Comparison of ENCODE assay signal across 14 cellular contexts in the genomic region with DNA sequence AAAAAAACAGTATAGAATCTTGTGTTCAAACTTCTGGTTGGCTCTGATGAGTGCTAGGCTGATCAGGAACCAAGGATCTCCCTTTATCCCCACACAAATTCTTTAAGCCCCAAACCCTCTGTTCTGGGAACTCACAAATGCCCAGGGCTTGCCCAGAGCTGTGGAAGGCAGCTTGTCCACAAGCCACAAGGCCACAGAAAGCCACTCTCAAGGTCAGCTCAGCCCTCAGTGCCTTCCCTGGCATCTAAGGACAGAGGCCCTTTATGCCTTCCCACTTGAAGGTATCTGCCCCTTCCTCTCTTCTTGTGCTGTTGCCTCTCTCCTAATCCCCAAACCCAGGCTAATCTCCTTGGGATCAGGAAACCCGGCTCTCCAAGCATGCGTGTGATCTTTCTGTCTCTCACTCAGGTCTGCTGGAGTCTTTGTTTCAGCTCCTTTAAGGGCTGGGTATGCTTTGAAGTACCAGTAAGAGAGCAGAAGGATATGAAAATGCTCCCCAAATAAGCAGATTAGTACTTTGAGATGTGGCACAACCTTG.
DNase-seq lines count a peak whose midpoint lies in the region; FAIRE-seq and TF ChIP-seq lines count a peak whose summit lies in the region.
"Had no signal": no experiment of that assay in that cellular context is flagged by ENCODE, and none has a peak within 500 bp of the region (broad histone marks: within the 10 kb centered on the region; RNA-seq: fewer than 3 reads in every experiment).

No MANE protein-coding gene starts in this region.

- H4K20me1 ChIP-seq in keratinocyte (ENCODE audit: control insufficient read depth, extremely low read depth, insufficient read depth, low read length) (no peaks in the 10 kb centered on the region), neural progenitor cell (ENCODE audit: low read depth) (no peaks in the 10 kb centered on the region)
- H4K20me1 ChIP-seq: BLaER1 had no signal

- H3K9me3 Mint-ChIP-seq in neural progenitor cell, result peaks cover 11% of the 10 kb centered on the region
- H3K9me3 Mint-ChIP-seq in Calu3 (ENCODE audit: low read depth, unreplicated experiment), result peaks cover 9% of the 10 kb centered on the region
- H3K9me3 Mint-ChIP-seq: CD4-positive, alpha-beta T cell had no signal

- FAIRE-seq in keratinocyte (lab: Jason Lieb, UNC), result peak; percentile 17
- FAIRE-seq: H54 had no signal

- H3K9me3 ChIP-seq in WERI-Rb-1 (ENCODE audit: severe bottlenecking), result no peaks in the 10 kb centered on the region
- H3K9me3 ChIP-seq in keratinocyte (ENCODE audit: control insufficient read depth, low read depth, low read length), result peaks cover 3% of the 10 kb centered on the region
- no peaks in the 10 kb centered on the region for H3K9me3 ChIP-seq in neural progenitor cell (ENCODE audit: low read depth)

- intact Hi-C loops in Calu3 (cut with micrococcal nuclease; ENCODE audit: unreplicated experiment), result no loop called here

- H3K27ac ChIP-seq in WERI-Rb-1, result peak overlapping the region; percentile 26; the same call in 1 of the 2 replicates
- H3K27ac ChIP-seq in keratinocyte (ENCODE audit: control insufficient read depth, insufficient read depth, low read length), result no peak overlapping the region
- no peak overlapping the region for H3K27ac ChIP-seq in neural progenitor cell
- H3K27ac ChIP-seq: BLaER1, GM23248 had no signal

- DNase-seq in D341Med (ENCODE audit: low spot score), result peak; percentile 6
- peak; percentile 62 for DNase-seq in WERI-Rb-1
- no peak for DNase-seq in keratinocyte (ENCODE audit: low read depth, low spot score)
- peak; percentile 57 for DNase-seq in neural progenitor cell (ENCODE audit: low spot score)
- no peak for DNase-seq in Calu3
- DNase-seq in DMS53 treated with DMSO at 0.1 percent for 48 hours (lab: John Stamatoyannopoulos, UW; ENCODE audit: unreplicated experiment), result no peak
- DNase-seq in CD1c-positive myeloid dendritic cell (ENCODE audit: extremely low spot score), result no peak
- DNase-seq: 8988T; AML-193; CD4-positive, alpha-beta T cell; DMS53; GM23248 had no signal

- H3K36me3 ChIP-seq in WERI-Rb-1, result no peaks in the 10 kb centered on the region
- H3K36me3 ChIP-seq in keratinocyte (ENCODE audit: control insufficient read depth in 2 of 2, extremely low read depth in 1 of 2, insufficient read depth in 2 of 2, low read length in 2 of 2), result no peaks in the 10 kb centered on the region
- H3K36me3 ChIP-seq in neural progenitor cell, result no peaks in the 10 kb centered on the region
- H3K36me3 ChIP-seq: BLaER1 had no signal

- dilution Hi-C loops in keratinocyte (cut with MboI; ENCODE audit: extremely low pct_ligation_motif_present, low sequenced_read_pairs), result no loop called here

- H3K4me3 Mint-ChIP-seq in neural progenitor cell (no peak overlapping the region), Calu3 (ENCODE audit: low read depth, unreplicated experiment) (no peak overlapping the region)
- H3K4me3 Mint-ChIP-seq: CD4-positive, alpha-beta T cell had no signal

- H3K4me3 ChIP-seq in WERI-Rb-1 (ENCODE audit: low read depth, low read length), result no peak overlapping the region
- H3K4me3 ChIP-seq in keratinocyte (ENCODE audit: control insufficient read depth in 2 of 3, extremely low read depth in 1 of 3, insufficient read depth in 2 of 3, low read depth in 1 of 3, low read length in 3 of 3), result no peak overlapping the region
- H3K4me3 ChIP-seq in neural progenitor cell, result no peak overlapping the region
- H3K4me3 ChIP-seq: BLaER1, GM23248 had no signal

- TF ChIP-seq CTCF in WERI-Rb-1 (IDR thresholded peaks at IDR 0.05; ENCODE audit: low read depth, low read length) (no peak), keratinocyte (optimal IDR thresholded peaks at IDR 0.05 in 1 of 3, IDR thresholded peaks at IDR 0.05 in 1 of 3, conservative IDR thresholded peaks at IDR 0.05 in 1 of 3; ENCODE audit: extremely low read depth in 1 of 3, insufficient read depth in 2 of 3, low read length in 3 of 3) (no peak), neural progenitor cell (IDR thresholded peaks at IDR 0.05) (no peak), Calu3 (IDR thresholded peaks at IDR 0.05; ENCODE audit: unreplicated experiment) (no peak)

- peaks cover 28% of the 10 kb centered on the region for H3K4me1 ChIP-seq in keratinocyte (ENCODE audit: control insufficient read depth, extremely low read depth, insufficient read depth, low read length)
- no peaks in the 10 kb centered on the region for H3K4me1 ChIP-seq in neural progenitor cell
- H3K4me1 ChIP-seq: BLaER1 had no signal

- H3K4me2 ChIP-seq in keratinocyte (ENCODE audit: control insufficient read depth, extremely low read depth, insufficient read depth, low read depth, low read length), result no peak overlapping the region
- H3K4me2 ChIP-seq in neural progenitor cell, result no peak overlapping the region
- H3K4me2 ChIP-seq: BLaER1 had no signal

- no peaks in the 10 kb centered on the region for H3K79me2 ChIP-seq in keratinocyte (ENCODE audit: control insufficient read depth, insufficient read depth, low read length)
- H3K79me2 ChIP-seq in neural progenitor cell (ENCODE audit: low read depth), result no peaks in the 10 kb centered on the region

- CTCF ChIA-PET in Calu3 (lab: Charles Lee), result interaction anchor here (0.8 kb wide), 1 partner anchor 10 kb away, joined by 3 read pairs; no protein-coding TSS in a partner anchor

- H2AFZ ChIP-seq in keratinocyte (ENCODE audit: control insufficient read depth, low read length) (no peak overlapping the region), neural progenitor cell (replicated peaks) (no peak overlapping the region)
- H2AFZ ChIP-seq: GM23248 had no signal

- H3K9me1 ChIP-seq in keratinocyte (ENCODE audit: control insufficient read depth, extremely low read depth, insufficient read depth, low read length), result no peaks in the 10 kb centered on the region

- H3K4me1 Mint-ChIP-seq in neural progenitor cell (peaks cover 6% of the 10 kb centered on the region), Calu3 (ENCODE audit: low read depth, unreplicated experiment) (no peaks in the 10 kb centered on the region)

- H3F3A ChIP-seq in neural progenitor cell (ENCODE audit: low read depth), result no peaks in the 10 kb centered on the region

- H3K27me3 ChIP-seq in WERI-Rb-1 (ENCODE audit: insufficient read depth, low read depth, severe bottlenecking), result no peaks in the 10 kb centered on the region
- no peaks in the 10 kb centered on the region for H3K27me3 ChIP-seq in keratinocyte (ENCODE audit: control insufficient read depth, extremely low read depth, insufficient read depth, low read length)
- no peaks in the 10 kb centered on the region for H3K27me3 ChIP-seq in neural progenitor cell
- H3K27me3 ChIP-seq: BLaER1 had no signal

- no peak overlapping the region for H3K9ac ChIP-seq in keratinocyte (ENCODE audit: control insufficient read depth, extremely low read depth, insufficient read depth, low read length)
- H3K9ac ChIP-seq in neural progenitor cell, result no peak overlapping the region
- H3K9ac ChIP-seq: BLaER1, GM23248 had no signal

- H3K36me3 Mint-ChIP-seq in neural progenitor cell (no peaks in the 10 kb centered on the region), Calu3 (ENCODE audit: insufficient read depth, unreplicated experiment) (no peaks in the 10 kb centered on the region)

- BruUV-seq in Calu3 (replicated peaks; lab: Mats Ljungman, UMichigan), result no TSS peak

- H3K27me3 Mint-ChIP-seq in neural progenitor cell (ENCODE audit: insufficient read depth, low read depth), result peaks cover 4% of the 10 kb centered on the region
- peaks cover 26% of the 10 kb centered on the region for H3K27me3 Mint-ChIP-seq in Calu3 (ENCODE audit: unreplicated experiment)
- H3K27me3 Mint-ChIP-seq: CD4-positive, alpha-beta T cell had no signal

- no peak overlapping the region for H3K27ac Mint-ChIP-seq in neural progenitor cell
- H3K27ac Mint-ChIP-seq in Calu3 (ENCODE audit: unreplicated experiment), result no peak overlapping the region
- H3K27ac Mint-ChIP-seq: CD4-positive, alpha-beta T cell had no signal

Comparison
In these comparisons a context has a peak if more than half of its experiments do, and no peak if none do; other contexts are left out.
1. DNase-seq: peak in D341Med (single experiment), WERI-Rb-1 (single experiment) and neural progenitor cell (single experiment); none in keratinocyte (single experiment), Calu3 (single experiment), DMS53 treated with DMSO at 0.1 percent for 48 hours (single experiment) and CD1c-positive myeloid dendritic cell (single experiment).